ENCODE assay signal across 11 cellular contexts in genomic region chr4:163395758-163396157, GRCh38. TPM values are rescaled to one million over a fixed set of nuclear protein-coding genes. Genes with fewer than 3 reads are reported as not detected.
DNase-seq lines count a peak whose midpoint lies in the region; ATAC-seq and TF ChIP-seq lines count a peak whose summit lies in the region.
"Had no signal": no experiment of that assay in that cellular context is flagged by ENCODE, and none has a peak within 500 bp of the region (broad histone marks: within the 10 kb centered on the region; RNA-seq: fewer than 3 reads in every experiment).

No MANE protein-coding gene starts in this region.

- CTCF ChIA-PET in SK-N-SH (lab: Yijun Ruan, JAX): no interaction called here

- no peak for TF ChIP-seq RAD21 in SK-N-SH (IDR thresholded peaks at IDR 0.05; ENCODE audit: low read length)

- no peaks in the 10 kb centered on the region for H3K36me3 ChIP-seq in ACC112 (ENCODE audit: insufficient read depth, low read length)
- H3K36me3 ChIP-seq in SK-N-SH (replicated peaks in 1 of 2; ENCODE audit: control insufficient read depth in 1 of 2, insufficient read depth in 2 of 2, low read length in 1 of 2): no peaks in the 10 kb centered on the region
- no peaks in the 10 kb centered on the region for H3K36me3 ChIP-seq in ovary
- H3K36me3 ChIP-seq: HAP-1 had no signal

- no peaks in the 10 kb centered on the region for H3K9me3 ChIP-seq in SK-N-SH
- H3K9me3 ChIP-seq in right cardiac atrium (ENCODE audit: control insufficient read depth, low read length): no peaks in the 10 kb centered on the region
- no peaks in the 10 kb centered on the region for H3K9me3 ChIP-seq in ovary
- H3K9me3 ChIP-seq: HAP-1 had no signal

- 2% methylated on average over 5 of the region's 5 CpGs for WGBS in SK-N-SH (ENCODE audit: low lambda C conversion rate)
- 45% methylated on average over 5 of the region's 5 CpGs for WGBS in right cardiac atrium
- WGBS in ovary, 3 donors: 31 to 50% (median 35%) methylated on average over 5 of the region's 5 CpGs

- H3F3A ChIP-seq in SK-N-SH (replicated peaks; ENCODE audit: insufficient read depth): no peaks in the 10 kb centered on the region

- H2AFZ ChIP-seq in ACC112 (ENCODE audit: low read length, unreplicated experiment): peak overlapping the region; percentile 93
- peak overlapping the region; percentile 88 for H2AFZ ChIP-seq in SK-N-SH (ENCODE audit: low read depth)

- H3K79me2 ChIP-seq in ACC112 (ENCODE audit: control insufficient read depth, insufficient read depth, low read length, unreplicated experiment) (no peaks in the 10 kb centered on the region), SK-N-SH (ENCODE audit: insufficient read depth) (no peaks in the 10 kb centered on the region)

- H3K4me3 ChIP-seq in ACC112 (ENCODE audit: low read depth, low read length): peak overlapping the region; percentile 77
- peak overlapping the region; percentile 46 to 64 for H3K4me3 ChIP-seq in SK-N-SH (ENCODE audit: low read depth in 2 of 2, low read length in 1 of 2)
- H3K4me3 ChIP-seq in right cardiac atrium (ENCODE audit: low read length): peak overlapping the region; percentile 54
- no peak overlapping the region for H3K4me3 ChIP-seq in ovary
- H3K4me3 ChIP-seq: HAP-1 had no signal

- no peak overlapping the region; the same call in 1 of the 2 replicates for H3K9ac ChIP-seq in SK-N-SH

- H3K9me2 ChIP-seq in SK-N-SH: no peaks in the 10 kb centered on the region

- peak overlapping the region; percentile 74 for H3K4me2 ChIP-seq in SK-N-SH

- ATAC-seq in right cardiac atrium (peak; percentile 28 to 45), GM21423 (IDR thresholded peaks at IDR 0.05; ENCODE audit: unreplicated experiment) (no peak)
- ATAC-seq: sciatic nerve had no signal

- no peak for TF ChIP-seq EP300 in SK-N-SH (IDR thresholded peaks at IDR 0.05; ENCODE audit: borderline replicate concordance in 1 of 2, low read depth in 1 of 2, low read length in 1 of 2)
- TF ChIP-seq EP300 in ovary (IDR thresholded peaks at IDR 0.05): no peak

- TF ChIP-seq CTCF in SK-N-SH (IDR thresholded peaks at IDR 0.05) (no peak), ovary (IDR thresholded peaks at IDR 0.05) (no peak)

- peak; percentile 15 for DNase-seq in ELR (ENCODE audit: low read depth)
- no peak for DNase-seq in SK-N-SH
- DNase-seq in right cardiac atrium: no peak
- DNase-seq in stimulated activated CD4-positive, alpha-beta T cell treated with anti-CD3 and anti-CD28 coated beads, Interleukin-2, amount 100 ng/mL, for 24 hours: no peak
- DNase-seq in ovary: no peak
- no peak for DNase-seq in SHP77 (lab: John Stamatoyannopoulos, UW)
- DNase-seq: NCI-H1930 had no signal

- POLR2A ChIA-PET in SK-N-SH (lab: Yijun Ruan, JAX): no interaction called here

- no peak for TF ChIP-seq POLR2A in ovary (IDR thresholded peaks at IDR 0.05)

- H3K4me1 ChIP-seq in ACC112 (ENCODE audit: control insufficient read depth, insufficient read depth, low read length, unreplicated experiment) (no peaks in the 10 kb centered on the region), SK-N-SH (ENCODE audit: control insufficient read depth in 1 of 2, insufficient read depth in 2 of 2, low read depth in 1 of 2, low read length in 1 of 2) (peaks cover 0 to 6% of the 10 kb centered on the region in 2 experiments; a peak in 1 of 4 replicates), right cardiac atrium (ENCODE audit: control insufficient read depth, insufficient read depth, low read length) (peaks cover 2% of the 10 kb centered on the region), ovary (ENCODE audit: insufficient read depth) (no peaks in the 10 kb centered on the region)
- H3K4me1 ChIP-seq: HAP-1 had no signal

- no peaks in the 10 kb centered on the region for H3K27me3 ChIP-seq in ACC112 (ENCODE audit: insufficient read depth, low read length)
- H3K27me3 ChIP-seq in SK-N-SH (ENCODE audit: insufficient read depth): no peaks in the 10 kb centered on the region
- H3K27me3 ChIP-seq in right cardiac atrium (ENCODE audit: control insufficient read depth, insufficient read depth): no peaks in the 10 kb centered on the region
- no peaks in the 10 kb centered on the region for H3K27me3 ChIP-seq in ovary

- no peaks in the 10 kb centered on the region for H4K20me1 ChIP-seq in SK-N-SH (ENCODE audit: insufficient read depth)

- intact Hi-C loops in right cardiac atrium (cut with DNase I) (no loop called here), ovary (cut with DNase I) (no loop called here)

- 0 out of 2 replicates have a peak overlapping the region, but pooled peaks have one; percentile 8 for H3K27ac ChIP-seq in ACC112 (ENCODE audit: low read depth, low read length)
- no peak overlapping the region for H3K27ac ChIP-seq in SK-N-SH (ENCODE audit: low read depth in 2 of 2, low read length in 1 of 2)
- no peak overlapping the region for H3K27ac ChIP-seq in right cardiac atrium (ENCODE audit: low read length)
- no peak overlapping the region for H3K27ac ChIP-seq in ovary

TF ChIP-seq in SK-N-SH, 30 proteins besides CTCF, POLR2A, EP300 and RAD21:
- no peak for TF ChIP-seq FOSL2 (IDR thresholded peaks at IDR 0.05; ENCODE audit: borderline replicate concordance, low read depth)
- no peak for TF ChIP-seq TAF1 (IDR thresholded peaks at IDR 0.05; ENCODE audit: borderline replicate concordance, low read depth, low read length)
- TF ChIP-seq, protein P1, sequence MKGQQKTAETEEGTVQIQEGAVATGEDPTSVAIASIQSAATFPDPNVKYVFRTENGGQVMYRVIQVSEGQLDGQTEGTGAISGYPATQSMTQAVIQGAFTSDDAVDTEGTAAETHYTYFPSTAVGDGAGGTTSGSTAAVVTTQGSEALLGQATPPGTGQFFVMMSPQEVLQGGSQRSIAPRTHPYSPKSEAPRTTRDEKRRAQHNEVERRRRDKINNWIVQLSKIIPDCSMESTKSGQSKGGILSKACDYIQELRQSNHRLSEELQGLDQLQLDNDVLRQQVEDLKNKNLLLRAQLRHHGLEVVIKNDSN (IDR thresholded peaks at IDR 0.05; ENCODE audit: borderline replicate concordance, low read depth): no peak
- no peak for TF ChIP-seq YY1 (IDR thresholded peaks at IDR 0.05; ENCODE audit: low read depth)
- no peak for TF ChIP-seq TCF12 (IDR thresholded peaks at IDR 0.05)
- no peak for TF ChIP-seq IRF3 (IDR thresholded peaks at IDR 0.05; ENCODE audit: low read depth, low read length)
- TF ChIP-seq, protein P2, sequence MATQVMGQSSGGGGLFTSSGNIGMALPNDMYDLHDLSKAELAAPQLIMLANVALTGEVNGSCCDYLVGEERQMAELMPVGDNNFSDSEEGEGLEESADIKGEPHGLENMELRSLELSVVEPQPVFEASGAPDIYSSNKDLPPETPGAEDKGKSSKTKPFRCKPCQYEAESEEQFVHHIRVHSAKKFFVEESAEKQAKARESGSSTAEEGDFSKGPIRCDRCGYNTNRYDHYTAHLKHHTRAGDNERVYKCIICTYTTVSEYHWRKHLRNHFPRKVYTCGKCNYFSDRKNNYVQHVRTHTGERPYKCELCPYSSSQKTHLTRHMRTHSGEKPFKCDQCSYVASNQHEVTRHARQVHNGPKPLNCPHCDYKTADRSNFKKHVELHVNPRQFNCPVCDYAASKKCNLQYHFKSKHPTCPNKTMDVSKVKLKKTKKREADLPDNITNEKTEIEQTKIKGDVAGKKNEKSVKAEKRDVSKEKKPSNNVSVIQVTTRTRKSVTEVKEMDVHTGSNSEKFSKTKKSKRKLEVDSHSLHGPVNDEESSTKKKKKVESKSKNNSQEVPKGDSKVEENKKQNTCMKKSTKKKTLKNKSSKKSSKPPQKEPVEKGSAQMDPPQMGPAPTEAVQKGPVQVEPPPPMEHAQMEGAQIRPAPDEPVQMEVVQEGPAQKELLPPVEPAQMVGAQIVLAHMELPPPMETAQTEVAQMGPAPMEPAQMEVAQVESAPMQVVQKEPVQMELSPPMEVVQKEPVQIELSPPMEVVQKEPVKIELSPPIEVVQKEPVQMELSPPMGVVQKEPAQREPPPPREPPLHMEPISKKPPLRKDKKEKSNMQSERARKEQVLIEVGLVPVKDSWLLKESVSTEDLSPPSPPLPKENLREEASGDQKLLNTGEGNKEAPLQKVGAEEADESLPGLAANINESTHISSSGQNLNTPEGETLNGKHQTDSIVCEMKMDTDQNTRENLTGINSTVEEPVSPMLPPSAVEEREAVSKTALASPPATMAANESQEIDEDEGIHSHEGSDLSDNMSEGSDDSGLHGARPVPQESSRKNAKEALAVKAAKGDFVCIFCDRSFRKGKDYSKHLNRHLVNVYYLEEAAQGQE (IDR thresholded peaks at IDR 0.05; ENCODE audit: low read depth, low read length): no peak
- no peak for TF ChIP-seq NRF1 (IDR thresholded peaks at IDR 0.05; ENCODE audit: low read depth, low read length)
- TF ChIP-seq, protein P3, sequence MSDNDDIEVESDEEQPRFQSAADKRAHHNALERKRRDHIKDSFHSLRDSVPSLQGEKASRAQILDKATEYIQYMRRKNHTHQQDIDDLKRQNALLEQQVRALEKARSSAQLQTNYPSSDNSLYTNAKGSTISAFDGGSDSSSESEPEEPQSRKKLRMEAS (IDR thresholded peaks at IDR 0.05; ENCODE audit: low read depth): no peak
- TF ChIP-seq POLR2AphosphoS5 (IDR thresholded peaks at IDR 0.05; ENCODE audit: low read depth, low read length): no peak
- no peak for TF ChIP-seq SIN3A (IDR thresholded peaks at IDR 0.05; ENCODE audit: borderline replicate concordance, low read depth, low read length)

RNA-seq across cellular contexts. Expression of gene NPY5R, which starts 52.1 kb away (rescaled TPM):
- not detected in 2 replicates for polyA plus RNA-seq in SK-N-SH (2012; rRNA removed)
- polyA plus RNA-seq in SK-N-SH (2012; cell fraction: cytosol; rRNA removed): not detected in 2 replicates
- not detected in 2 replicates for polyA plus RNA-seq in SK-N-SH (2012; cell fraction: nucleus; rRNA removed)
- total RNA-seq in right cardiac atrium: 1 to 10 TPM in 1 of 4 donors, under 1 TPM in 3; 0.25 to 2.0 (median 0.62) TPM
- 0.93 TPM for polyA plus RNA-seq in right cardiac atrium
- under 1 TPM in 2 of 7 donors, not detected in 5; 0.18 to 0.69 TPM for total RNA-seq in ovary
- polyA plus RNA-seq in ovary: 1 to 10 TPM in 1 of 2 donors, under 1 TPM in 1; 0.17 to 1.8 TPM
